ENCODE assay signal across 6 cellular contexts in genomic region chr17:61042348-61042747, GRCh38.
DNase-seq lines count a peak whose midpoint lies in the region; ATAC-seq, FAIRE-seq and TF ChIP-seq lines count a peak whose summit lies in the region.
"Not testable (repeated sequence)": the region's sequence is repeated elsewhere in the genome, so short reads cannot be mapped to it uniquely, and the experiment has no call there.

No MANE protein-coding gene starts in this region.

- TF ChIP-seq CTCF in GM12872 (IDR thresholded peaks at IDR 0.05; ENCODE audit: insufficient read depth, low read depth, low read length) (peak; percentile 23; the same call in 1 of the 3 replicates), Loucy (conservative IDR thresholded peaks at IDR 0.05; ENCODE audit: low read length) (peak; percentile 38), brain microvascular endothelial cell (IDR thresholded peaks at IDR 0.05; ENCODE audit: low read depth, low read length, missing control alignments) (peak; percentile 8), choroid plexus epithelial cell (conservative IDR thresholded peaks at IDR 0.05; ENCODE audit: low read depth, low read length) (peak; percentile 28), foreskin keratinocyte (conservative IDR thresholded peaks at IDR 0.05) (peak; percentile 21)

- H3K9me3 ChIP-seq in Loucy (ENCODE audit: insufficient read depth, low read depth, low read length): not testable (repeated sequence)

- peak; percentile 33 for FAIRE-seq in HTR-8/SVneo (lab: Jason Lieb, UNC)

- H3K36me3 ChIP-seq in Loucy (ENCODE audit: insufficient read depth, low read length); brain microvascular endothelial cell (replicated peaks): not testable (repeated sequence)

- not testable (repeated sequence) for H4K20me1 ChIP-seq in Loucy (ENCODE audit: insufficient read depth, low read length, poor library complexity, severe bottlenecking)

- DNase-seq in HTR-8/SVneo (ENCODE audit: insufficient read length, low spot score); brain microvascular endothelial cell; foreskin keratinocyte: not testable (repeated sequence)
- DNase-seq in choroid plexus epithelial cell (ENCODE audit: low read depth): peak; percentile 8

- H3K27ac ChIP-seq in brain microvascular endothelial cell, foreskin keratinocyte: not testable (repeated sequence)

- not testable (repeated sequence) for H3K9ac ChIP-seq in Loucy (ENCODE audit: low read depth, low read length, poor library complexity, severe bottlenecking)

- in situ Hi-C loops in brain microvascular endothelial cell (cut with HindIII; ENCODE audit: low pct_ligation_motif_present, low sequenced_read_pairs): not testable (repeated sequence)

- not testable (repeated sequence) for H3K4me2 ChIP-seq in Loucy (ENCODE audit: low read depth, low read length, poor library complexity, severe bottlenecking)

- ATAC-seq in foreskin keratinocyte: not testable (repeated sequence)

- H3F3A ChIP-seq in Loucy (ENCODE audit: low read depth): not testable (repeated sequence)

- not testable (repeated sequence) for H3K79me2 ChIP-seq in Loucy (ENCODE audit: insufficient read depth, low read length)

- H2AFZ ChIP-seq in Loucy (ENCODE audit: low read length): not testable (repeated sequence)

- H3K9me2 ChIP-seq in Loucy (replicated peaks; ENCODE audit: low read depth, low read length): not testable (repeated sequence)

- H3K4me1 ChIP-seq in Loucy (ENCODE audit: insufficient read depth, low read length, poor library complexity, severe bottlenecking); foreskin keratinocyte: not testable (repeated sequence)

- not testable (repeated sequence) for H3K4me3 ChIP-seq in Loucy (ENCODE audit: low read length, poor library complexity, severe bottlenecking); brain microvascular endothelial cell (ENCODE audit: low read depth, low read length); choroid plexus epithelial cell (ENCODE audit: low read depth, low read length)

- H3K27me3 ChIP-seq in Loucy (ENCODE audit: insufficient read depth, low read length, poor library complexity, severe bottlenecking); brain microvascular endothelial cell (replicated peaks); foreskin keratinocyte: not testable (repeated sequence)
